ENCODE assay signal across 22 cellular contexts in the genomic region with DNA sequence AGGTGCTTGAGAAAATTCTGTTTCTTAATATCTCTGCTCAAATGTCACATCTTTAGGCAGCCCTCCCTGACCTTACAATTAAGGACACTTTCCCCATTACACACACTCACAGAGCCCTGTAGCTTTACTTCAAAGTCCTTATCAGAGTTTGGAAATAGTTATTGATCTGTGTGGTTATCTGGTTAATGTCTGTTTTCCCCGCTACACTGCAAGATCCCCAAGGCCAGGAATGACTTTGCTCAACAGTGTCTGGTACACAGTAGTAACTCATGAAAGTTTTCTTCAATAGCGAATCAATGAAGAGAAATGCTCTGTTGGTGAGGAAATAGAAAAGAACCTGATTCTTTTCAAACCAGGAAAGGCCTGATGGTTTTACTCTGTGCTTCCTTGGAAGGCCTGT.
"Had no signal": no experiment of that assay in that cellular context is flagged by ENCODE, and none has a peak within 500 bp of the region (broad histone marks: within the 10 kb centered on the region; RNA-seq: fewer than 3 reads in every experiment).

No MANE protein-coding gene starts in this region.

- H3K9me3 ChIP-seq: colonic mucosa, esophagus squamous epithelium, gastrocnemius medialis, heart left ventricle, left ventricle myocardium inferior, lower lobe of right lung, mucosa of descending colon had no signal

- H3K36me3 ChIP-seq: colonic mucosa, esophagus squamous epithelium, gastrocnemius medialis, heart left ventricle, left ventricle myocardium inferior, lower lobe of right lung had no signal

- ATAC-seq: effector memory CD8-positive, alpha-beta T cell; esophagus mucosa; gastrocnemius medialis; heart left ventricle; left cardiac atrium; lower lobe of right lung; mucosa of descending colon had no signal

- DNase-seq: colonic mucosa; cortex of kidney; effector CD8-positive, alpha-beta T cell; effector memory CD8-positive, alpha-beta T cell; endodermal cell; erythroblast; esophagus squamous epithelium; foreskin fibroblast; foreskin melanocyte; gastrocnemius medialis; heart left ventricle; hypothalamus; left cardiac atrium; left ventricle myocardium inferior; lower lobe of right lung; mesenchymal stem cell; midbrain; mucosa of descending colon; naive B cell had no signal

- H3K27ac ChIP-seq: colonic mucosa, epithelial cell of prostate, esophagus squamous epithelium, gastrocnemius medialis, heart left ventricle, hepatocyte, left ventricle myocardium inferior, lower lobe of right lung had no signal

- H3K4me1 ChIP-seq: esophagus squamous epithelium, gastrocnemius medialis, left ventricle myocardium inferior, lower lobe of right lung had no signal

- H3K4me3 ChIP-seq: colonic mucosa, esophagus squamous epithelium, gastrocnemius medialis, heart left ventricle, hepatocyte, left ventricle myocardium inferior, lower lobe of right lung, mucosa of descending colon had no signal

- H3K27me3 ChIP-seq: colonic mucosa, heart left ventricle, hepatocyte had no signal
